ENCODE assay signal across 19 cellular contexts in the genomic region with DNA sequence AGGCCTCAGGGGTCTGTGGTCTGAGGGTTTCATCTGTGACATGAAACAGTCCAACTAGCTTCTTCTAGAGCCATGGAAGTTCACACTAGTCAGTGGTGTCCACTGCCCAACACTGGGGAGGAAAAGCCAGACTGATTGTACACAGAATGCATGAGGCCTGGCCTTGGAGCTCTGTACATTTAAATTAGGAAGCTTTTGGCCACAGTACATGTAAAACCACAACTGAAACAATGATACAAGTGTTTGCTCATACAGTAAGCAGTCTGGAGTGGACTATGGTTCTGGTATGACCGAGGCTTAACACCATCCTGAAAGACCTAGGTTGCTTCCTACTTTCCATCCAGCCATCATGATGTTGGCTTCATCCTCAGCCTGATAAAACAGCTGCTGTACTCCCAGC.
"Had no signal": no experiment of that assay in that cellular context is flagged by ENCODE, and none has a peak within 500 bp of the region (broad histone marks: within the 10 kb centered on the region; RNA-seq: fewer than 3 reads in every experiment).

No MANE protein-coding gene starts in this region.

- H3K9me3 ChIP-seq: left ventricle myocardium inferior, tibial artery, vagina had no signal

- H3K27me3 ChIP-seq: dorsolateral prefrontal cortex, tibial artery, vagina had no signal

- H3K4me1 ChIP-seq: left ventricle myocardium inferior, tibial artery, vagina had no signal

- H3K27ac ChIP-seq: dorsolateral prefrontal cortex, left ventricle myocardium inferior, tibial artery, vagina had no signal

- H3K4me3 ChIP-seq: dorsolateral prefrontal cortex, left ventricle myocardium inferior, tibial artery, vagina had no signal

- H3K36me3 ChIP-seq: left ventricle myocardium inferior, tibial artery, vagina had no signal

- ATAC-seq: activated CD8-positive, alpha-beta T cell treated with anti-CD3 and anti-CD28 coated beads for 36 hours; stimulated activated naive CD8-positive, alpha-beta T cell treated with anti-CD3 and anti-CD28 coated beads, Interleukin-15, Interleukin-2, amounts not matched to agents 100 U/mL and 50 U/mL, for 24 hours had no signal

- DNase-seq: activated CD4-positive, alpha-beta T cell treated with anti-CD3 and anti-CD28 coated beads, Interleukin-2, amount 10 ng/mL, durations not matched to agents 24 days and 14 days; activated CD4-positive, CD25-positive, alpha-beta regulatory T cell; activated CD8-positive, alpha-beta T cell treated with anti-CD3 and anti-CD28 coated beads for 36 hours; activated naive CD4-positive, alpha-beta T cell treated with Interleukin-2 at 50 U/mL for 16 hours; activated T-cell treated with anti-CD3 and anti-CD28 coated beads, Interleukin-2, amount 50 U/mL, for 1 hour; anterior cingulate cortex; central memory CD4-positive, alpha-beta T cell; dorsolateral prefrontal cortex; foreskin fibroblast; glutamatergic neuron; kidney; left ventricle myocardium inferior; stimulated activated CD4-positive, alpha-beta T cell treated with anti-CD3 and anti-CD28 coated beads, Interleukin-12 subunit alpha, Interleukin-12 subunit beta, amount 100 ng/mL, for 4 hours; stimulated activated CD4-positive, alpha-beta T cell treated with anti-CD3 and anti-CD28 coated beads, Interleukin-2, amount 100 ng/mL, for 24 hours; stimulated activated naive CD8-positive, alpha-beta T cell treated with anti-CD3 and anti-CD28 coated beads, Interleukin-15, Interleukin-2, amounts not matched to agents 100 U/mL and 50 U/mL, for 24 hours; substantia nigra; T1000; tibial artery had no signal
